In the genomic region with DNA sequence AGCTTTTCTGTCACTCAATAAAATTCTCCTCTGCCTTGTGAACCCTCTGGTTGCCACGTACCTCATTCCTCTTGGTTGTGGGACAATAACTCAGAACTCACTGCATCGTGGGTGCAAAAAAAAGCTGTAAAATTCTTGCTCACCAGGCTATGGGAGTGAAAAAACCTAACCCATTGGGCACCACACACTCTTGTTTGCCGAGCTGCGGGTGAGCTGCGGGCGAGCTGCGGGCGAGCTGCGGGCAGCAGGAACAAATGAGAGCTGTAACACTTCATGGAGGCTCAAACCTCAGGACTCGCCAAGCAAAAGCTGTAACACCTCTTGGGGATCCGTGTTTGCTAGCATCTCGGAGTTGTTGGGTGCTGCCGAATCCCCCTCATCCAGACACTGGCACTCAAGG, we compare ENCODE assay signal across 27 cellular contexts.
"Had no signal": no experiment of that assay in that cellular context is flagged by ENCODE, and none has a peak within 500 bp of the region (broad histone marks: within the 10 kb centered on the region; RNA-seq: fewer than 3 reads in every experiment).

No MANE protein-coding gene starts in this region.

- H3K27ac Mint-ChIP-seq: natural killer cell; nephron; neural progenitor cell; progenitor cell of endocrine pancreas; stimulated activated effector memory CD8-positive, alpha-beta T cell treated with anti-CD3 and anti-CD28 coated beads, Interleukin-12 subunit alpha, Interleukin-12 subunit beta, amount 100 ng/mL, for 72 hours; stimulated activated naive B cell treated with anti-CD40 and anti-IgM and Interleukin-4, amounts not matched to agents 10 μg/mL and 1 μg/mL and 100 μg/mL, for 72 hours; stimulated activated naive CD8-positive, alpha-beta T cell treated with anti-CD3 and anti-CD28 coated beads, Interleukin-15, Interleukin-2, amounts not matched to agents 100 ng/mL and 50 ng/mL, for 24 hours had no signal

- H3K27me3 ChIP-seq: neural progenitor cell, ovary, right lobe of liver, sigmoid colon, stomach, thyroid gland, tibial nerve, upper lobe of left lung, vagina had no signal

- H3K4me1 ChIP-seq: neural progenitor cell, parathyroid adenoma, psoas muscle, right lobe of liver, sigmoid colon, stomach, thyroid gland, tibial nerve, upper lobe of left lung, vagina had no signal

- H3K36me3 ChIP-seq: neural progenitor cell, ovary, right lobe of liver, sigmoid colon, stomach, thoracic aorta, thyroid gland, tibial nerve, upper lobe of left lung, vagina had no signal

- H3K4me1 Mint-ChIP-seq: natural killer cell; nephron; neural progenitor cell; stimulated activated effector memory CD8-positive, alpha-beta T cell treated with anti-CD3 and anti-CD28 coated beads, Interleukin-12 subunit alpha, Interleukin-12 subunit beta, amount 100 ng/mL, for 72 hours; stimulated activated naive B cell treated with anti-CD40 and anti-IgM and Interleukin-4, amounts not matched to agents 10 μg/mL and 1 μg/mL and 100 μg/mL, for 72 hours had no signal

- H3K36me3 Mint-ChIP-seq: natural killer cell; neural progenitor cell; stimulated activated effector memory CD8-positive, alpha-beta T cell treated with anti-CD3 and anti-CD28 coated beads, Interleukin-12 subunit alpha, Interleukin-12 subunit beta, amount 100 ng/mL, for 72 hours; stimulated activated naive B cell treated with anti-CD40 and anti-IgM and Interleukin-4, amounts not matched to agents 10 μg/mL and 1 μg/mL and 100 μg/mL, for 72 hours had no signal

- H3K9me3 ChIP-seq: ovary, right lobe of liver, thoracic aorta, thyroid gland, vagina had no signal

- H3K4me3 ChIP-seq: neural progenitor cell, ovary, psoas muscle, right lobe of liver, sigmoid colon, stomach, thoracic aorta, thyroid gland, tibial nerve, upper lobe of left lung, vagina had no signal

- H3K27ac ChIP-seq: neural progenitor cell, ovary, parathyroid adenoma, psoas muscle, right lobe of liver, sigmoid colon, stomach, thoracic aorta, thyroid gland, tibial nerve, upper lobe of left lung, vagina had no signal

- H3K9me3 Mint-ChIP-seq: nephron had no signal

- H3K4me3 Mint-ChIP-seq: natural killer cell; nephron; neural progenitor cell; stimulated activated effector memory CD8-positive, alpha-beta T cell treated with anti-CD3 and anti-CD28 coated beads, Interleukin-12 subunit alpha, Interleukin-12 subunit beta, amount 100 ng/mL, for 72 hours; stimulated activated naive B cell treated with anti-CD40 and anti-IgM and Interleukin-4, amounts not matched to agents 10 μg/mL and 1 μg/mL and 100 μg/mL, for 72 hours; stimulated activated naive CD8-positive, alpha-beta T cell treated with anti-CD3 and anti-CD28 coated beads, Interleukin-15, Interleukin-2, amounts not matched to agents 100 ng/mL and 50 ng/mL, for 24 hours had no signal

- H3K27me3 Mint-ChIP-seq: progenitor cell of endocrine pancreas; stimulated activated naive B cell treated with anti-CD40 and anti-IgM and Interleukin-4, amounts not matched to agents 10 μg/mL and 1 μg/mL and 100 μg/mL, for 72 hours; stimulated activated naive CD8-positive, alpha-beta T cell treated with anti-CD3 and anti-CD28 coated beads, Interleukin-15, Interleukin-2, amounts not matched to agents 100 ng/mL and 50 ng/mL, for 24 hours had no signal

- ATAC-seq: natural killer cell; psoas muscle; right cardiac atrium; right lobe of liver; stimulated activated effector memory CD8-positive, alpha-beta T cell treated with anti-CD3 and anti-CD28 coated beads, Interleukin-12 subunit alpha, Interleukin-12 subunit beta, amount 100 ng/mL, for 72 hours; stimulated activated naive B cell treated with anti-CD40 and anti-IgM and Interleukin-4, amounts not matched to agents 10 μg/mL and 1 μg/mL and 100 μg/mL, for 72 hours had no signal

- DNase-seq: natural killer cell; occipital lobe; ovary; psoas muscle; right lobe of liver; sigmoid colon; small intestine; stimulated activated CD4-positive, alpha-beta T cell treated with anti-CD3 and anti-CD28 coated beads, Interleukin-15, amount 100 ng/mL, for 24 hours; stimulated activated CD4-positive, alpha-beta T cell treated with anti-CD3 and anti-CD28 coated beads, Interleukin-2, amount 100 ng/mL, for 24 hours; stimulated activated CD4-positive, alpha-beta T cell treated with anti-CD3 and anti-CD28 coated beads, Interleukin-2, amount 100 ng/mL, for 48 hours; stimulated activated CD4-positive, alpha-beta T cell treated with anti-CD3 and anti-CD28 coated beads, Interleukin-4, amount 100 ng/mL, for 24 hours; stimulated activated naive B cell treated with anti-CD40 and anti-IgM and Interleukin-4, amounts not matched to agents 10 μg/mL and 1 μg/mL and 100 μg/mL, for 72 hours; stimulated activated naive CD4-positive, alpha-beta T cell treated with Interleukin-2 at 50 U/mL for 16 hours; stomach; thyroid gland; trophoblast cell had no signal
